ENCODE assay signal across 23 cellular contexts in the genomic region with DNA sequence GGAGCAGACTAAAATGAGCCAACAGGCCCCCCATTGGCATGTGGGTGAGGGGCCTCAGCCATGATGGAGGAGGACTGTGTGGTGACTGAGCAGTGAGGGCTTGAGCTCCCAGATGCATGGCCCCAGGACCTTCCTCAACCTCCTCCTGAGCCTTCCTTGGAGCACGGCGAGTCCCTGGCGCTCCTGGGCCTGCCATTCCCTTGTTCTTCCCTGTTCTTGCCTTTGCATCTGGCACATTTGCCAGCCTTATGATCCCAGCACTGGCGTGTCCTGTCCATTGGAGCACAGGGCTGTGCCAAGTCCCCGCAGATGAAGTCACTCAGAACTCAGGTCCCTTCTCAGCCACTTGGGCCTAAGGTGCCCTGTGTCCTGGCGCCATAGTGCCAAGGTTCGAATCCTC. TPM values are rescaled to one million over a fixed set of nuclear protein-coding genes. Genes with fewer than 3 reads are reported as not detected.
A peak's percentile ranks its signal among the peaks of the same experiment; 100 is the strongest.
DNase-seq lines count a peak whose midpoint lies in the region; ATAC-seq, FAIRE-seq and TF ChIP-seq lines count a peak whose summit lies in the region.
"Had no signal": no experiment of that assay in that cellular context is flagged by ENCODE, and none has a peak within 500 bp of the region (broad histone marks: within the 10 kb centered on the region; RNA-seq: fewer than 3 reads in every experiment).

No MANE protein-coding gene starts in this region.

- in situ Hi-C loops in HepG2 (cut with HindIII; ENCODE audit: extremely low pct_ligation_motif_present, low pct_unique_long_range_greater_than_20kb), result no loop called here

- H3K27ac Mint-ChIP-seq in endothelial cell (ENCODE audit: unreplicated experiment), result peak overlapping the region; percentile 96
- H3K27ac Mint-ChIP-seq in nephron progenitor cell, result peak overlapping the region; percentile 84

- H3K36me3 ChIP-seq in HepG2 (replicated peaks in 1 of 2; ENCODE audit: control insufficient read depth in 1 of 2, insufficient read depth in 2 of 2, low read length in 2 of 2), result no peaks in the 10 kb centered on the region
- H3K36me3 ChIP-seq in right lobe of liver, result no peaks in the 10 kb centered on the region
- H3K36me3 ChIP-seq in upper lobe of right lung, result no peaks in the 10 kb centered on the region
- H3K36me3 ChIP-seq: MG63, SJSA1 had no signal

- DNase-seq in HepG2 (ENCODE audit: low spot score) (no peak), right lobe of liver (no peak), endothelial cell (ENCODE audit: low spot score) (no peak), nephron progenitor cell (no peak), substantia nigra (lab: John Stamatoyannopoulos, UW) (no peak), NCI-H1105 (lab: John Stamatoyannopoulos, UW) (no peak), upper lobe of right lung (no peak), NCI-H2196 (lab: John Stamatoyannopoulos, UW; ENCODE audit: unreplicated experiment) (no peak)
- DNase-seq: GDM1; H7; MG63; NCI-H1048; NCI-H1436; NCI-H2029; NCI-H226; NCI-H774; NK-92 treated with Interleukin-12 subunit alpha and Interleukin-12 subunit beta, amount 100 ng/mL, for 24 hours had no signal

- TF ChIP-seq POLR2A in HepG2 (IDR thresholded peaks at IDR 0.05; ENCODE audit: insufficient read depth in 1 of 2, low read depth in 2 of 2, low read length in 2 of 2) (no peak), right lobe of liver (IDR thresholded peaks at IDR 0.05) (no peak)

- H3K79me2 ChIP-seq in HepG2 (ENCODE audit: insufficient read depth, low read length), result no peaks in the 10 kb centered on the region

- H3K27me3 ChIP-seq in HepG2 (ENCODE audit: control insufficient read depth in 1 of 2, insufficient read depth in 2 of 2, low read length in 2 of 2), result no peaks in the 10 kb centered on the region
- H3K27me3 ChIP-seq in right lobe of liver, result no peaks in the 10 kb centered on the region
- peaks cover under 1% of the 10 kb centered on the region for H3K27me3 ChIP-seq in upper lobe of right lung
- H3K27me3 ChIP-seq: MG63, SJSA1 had no signal

- no peaks in the 10 kb centered on the region for H4K20me1 ChIP-seq in HepG2 (ENCODE audit: insufficient read depth, low read length)

- no peak for TF ChIP-seq CTCF in HepG2 (CRISPR knock-in tag; IDR thresholded peaks at IDR 0.05)
- no peak for TF ChIP-seq CTCF in right lobe of liver (IDR thresholded peaks at IDR 0.05)
- no peak for TF ChIP-seq CTCF in endothelial cell (IDR thresholded peaks at IDR 0.05; ENCODE audit: unreplicated experiment)
- no peak for TF ChIP-seq CTCF in nephron progenitor cell (IDR thresholded peaks at IDR 0.05)
- no peak for TF ChIP-seq CTCF in upper lobe of right lung (IDR thresholded peaks at IDR 0.05)

- H3K9ac ChIP-seq in HepG2 (ENCODE audit: insufficient read depth, low read depth, low read length), result no peak overlapping the region

- H3K4me1 ChIP-seq in HepG2 (ENCODE audit: insufficient read depth, low read length), result peaks cover 74% of the 10 kb centered on the region
- no peaks in the 10 kb centered on the region for H3K4me1 ChIP-seq in right lobe of liver
- H3K4me1 ChIP-seq in upper lobe of right lung, result no peaks in the 10 kb centered on the region

- H3K36me3 Mint-ChIP-seq in endothelial cell (ENCODE audit: low read depth, unreplicated experiment) (no peaks in the 10 kb centered on the region), nephron progenitor cell (ENCODE audit: low read depth) (no peaks in the 10 kb centered on the region)
- H3K36me3 Mint-ChIP-seq: CD14-positive monocyte had no signal

- CTCF ChIA-PET in HepG2 (lab: Yijun Ruan, JAX; ENCODE audit: low intra/inter-chr PET ratio, low total read pairs), result no interaction called here

- peaks cover 9% of the 10 kb centered on the region for H3K9me3 ChIP-seq in HepG2 (ENCODE audit: low read length)
- H3K9me3 ChIP-seq in right lobe of liver, result no peaks in the 10 kb centered on the region
- no peaks in the 10 kb centered on the region for H3K9me3 ChIP-seq in upper lobe of right lung
- H3K9me3 ChIP-seq: MG63, SJSA1 had no signal

- H3K9me3 Mint-ChIP-seq in endothelial cell (ENCODE audit: unreplicated experiment), result no peaks in the 10 kb centered on the region
- H3K9me3 Mint-ChIP-seq in nephron progenitor cell, result no peaks in the 10 kb centered on the region
- H3K9me3 Mint-ChIP-seq: CD14-positive monocyte had no signal

- intact Hi-C loops in HepG2 (cut with micrococcal nuclease; ENCODE audit: unreplicated experiment) (no loop called here), right lobe of liver (cut with DNase I) (no loop called here), upper lobe of right lung (cut with DNase I) (no loop called here)

- no peak for TF ChIP-seq RAD21 in HepG2 (CRISPR knock-in tag; IDR thresholded peaks at IDR 0.05)

- WGBS in HepG2 (ENCODE audit: low lambda C conversion rate), result 100% methylated on average over 6 of the region's 7 CpGs
- WGBS in right lobe of liver (ENCODE audit: insufficient coverage, low coverage, low lambda C conversion rate, missing lambda C conversion rate), result 90% methylated on average over 2 of the region's 7 CpGs

- no peak overlapping the region for H2AFZ ChIP-seq in HepG2 (ENCODE audit: low read length)

- H3K27me3 Mint-ChIP-seq in endothelial cell (ENCODE audit: unreplicated experiment) (peaks cover 13% of the 10 kb centered on the region), nephron progenitor cell (ENCODE audit: low read depth, poor library complexity) (peaks cover 6% of the 10 kb centered on the region)

- no peak overlapping the region for H3K4me2 ChIP-seq in HepG2 (ENCODE audit: low read depth, low read length)

- FAIRE-seq in HepG2 (lab: Jason Lieb, UNC), result no peak
- FAIRE-seq: A204.1, GM19239 had no signal

- BruUV-seq in HepG2 (replicated peaks; lab: Mats Ljungman, UMichigan), result no TSS peak

- H3K4me3 ChIP-seq in HepG2 (replicated peaks in 1 of 3; ENCODE audit: insufficient read depth in 1 of 3, low read depth in 2 of 3, low read length in 3 of 3) (no peak overlapping the region), right lobe of liver (no peak overlapping the region), upper lobe of right lung (no peak overlapping the region)
- H3K4me3 ChIP-seq: MG63, SJSA1 had no signal

- no peak for ATAC-seq in HepG2
- no peak for ATAC-seq in right lobe of liver
- no peak for ATAC-seq in upper lobe of right lung

- H3K4me1 Mint-ChIP-seq in endothelial cell (ENCODE audit: unreplicated experiment) (peaks cover 41% of the 10 kb centered on the region), nephron progenitor cell (peaks cover 87% of the 10 kb centered on the region)
- H3K4me1 Mint-ChIP-seq: CD14-positive monocyte had no signal

- H3K27ac ChIP-seq in HepG2 (ENCODE audit: extremely low read length, insufficient read depth, low read length) (no peak overlapping the region), right lobe of liver (no peak overlapping the region), substantia nigra (ENCODE audit: low read depth, low read length, poor library complexity, severe bottlenecking) (peak overlapping the region; percentile 37), upper lobe of right lung (no peak overlapping the region)
- H3K27ac ChIP-seq: RWPE1, SJSA1 had no signal

- no peak overlapping the region for H3K4me3 Mint-ChIP-seq in endothelial cell (ENCODE audit: unreplicated experiment)
- no peak overlapping the region for H3K4me3 Mint-ChIP-seq in nephron progenitor cell
- H3K4me3 Mint-ChIP-seq: CD14-positive monocyte had no signal

- no peak for TF ChIP-seq EP300 in HepG2 (IDR thresholded peaks at IDR 0.05; ENCODE audit: low read depth in 2 of 2, low read length in 2 of 2)
- no peak for TF ChIP-seq EP300 in HepG2 (CRISPR knock-in tag; IDR thresholded peaks at IDR 0.05; ENCODE audit: borderline replicate concordance)

- POLR2A ChIA-PET in HepG2 (lab: Yijun Ruan, JAX), result no interaction called here

RNA-seq across cellular contexts. Expression of a gene that starts 40.3 kb away (rescaled TPM):
- total RNA-seq in HepG2 (2016; rRNA removed; fragmentation: Illumina TruSeq; extraction: Trizol) (not detected in 2 replicates), right lobe of liver (10 to 100 TPM in 5 of 6 experiments, 1 to 10 TPM in 1; 5.7 to 43.7 (median 23.9) TPM), endothelial cell (ENCODE audit: unreplicated experiment) (not detected), upper lobe of right lung (15.6 TPM)
- total RNA-seq in HepG2 (2016; cell fraction: cytosol; rRNA removed; fragmentation: Illumina TruSeq; extraction: Trizol; ENCODE audit: low read depth), result not detected in 2 replicates
- not detected in 2 replicates for total RNA-seq in HepG2 (2016; cell fraction: insoluble cytoplasmic fraction; rRNA removed; fragmentation: Illumina TruSeq; extraction: Trizol)
- not detected in 2 replicates for total RNA-seq in HepG2 (2016; cell fraction: membrane; rRNA removed; fragmentation: Illumina TruSeq; extraction: Trizol)
- 0.38 TPM in 1 of 2 replicates, not detected in the other for total RNA-seq in HepG2 (2016; cell fraction: nucleus; rRNA removed; fragmentation: Illumina TruSeq; extraction: Trizol)
- polyA plus RNA-seq in HepG2 (2011; rRNA removed), result 0.07 and 0.17 TPM in 2 replicates
- 0.03 TPM in 1 of 2 replicates, not detected in the other for polyA plus RNA-seq in HepG2 (2011; cell fraction: cytosol; rRNA removed)
- polyA plus RNA-seq in HepG2 (2011; cell fraction: nucleus; rRNA removed), result 0.59 and 0.62 TPM in 2 replicates
- polyA plus RNA-seq in HepG2 (2012), result 0.12 TPM in 1 of 2 replicates, not detected in the other
- not detected in 2 replicates for polyA plus RNA-seq in HepG2 (2016; cell fraction: cytosol; fragmentation: Illumina TruSeq; extraction: Trizol; ENCODE audit: low read depth)
- polyA plus RNA-seq in HepG2 (2016; cell fraction: insoluble cytoplasmic fraction; fragmentation: Illumina TruSeq; extraction: Trizol; ENCODE audit: low read depth), result not detected in 2 replicates
- polyA plus RNA-seq in HepG2 (2016; cell fraction: membrane; fragmentation: Illumina TruSeq; extraction: Trizol; ENCODE audit: low read depth), result not detected in 2 replicates
- 0.15 TPM in 1 of 2 replicates, not detected in the other for polyA plus RNA-seq in HepG2 (2016; cell fraction: nucleus; fragmentation: Illumina TruSeq; extraction: Trizol; ENCODE audit: insufficient read depth, low read depth)
- polyA minus RNA-seq in HepG2 (2011; rRNA and poly(A)+ RNA removed; ENCODE audit: low replicate concordance), result 0.08 TPM in 1 of 2 replicates, not detected in the other
- not detected in 2 replicates for polyA minus RNA-seq in HepG2 (2011; cell fraction: cytosol; rRNA and poly(A)+ RNA removed)
- 0.12 and 0.26 TPM in 2 replicates for polyA minus RNA-seq in HepG2 (2011; cell fraction: nucleus; rRNA and poly(A)+ RNA removed)
- polyA plus RNA-seq: CD14-positive monocyte had no signal

RNA-seq across cellular contexts. Expression of a gene that starts 58.9 kb away (rescaled TPM):
- 48.2 and 95.5 TPM in 2 replicates for total RNA-seq in HepG2 (2016; rRNA removed; fragmentation: Illumina TruSeq; extraction: Trizol)
- total RNA-seq in HepG2 (2016; cell fraction: cytosol; rRNA removed; fragmentation: Illumina TruSeq; extraction: Trizol; ENCODE audit: low read depth), result 20.1 and 21.5 TPM in 2 replicates
- total RNA-seq in HepG2 (2016; cell fraction: insoluble cytoplasmic fraction; rRNA removed; fragmentation: Illumina TruSeq; extraction: Trizol), result 42.8 and 103 TPM in 2 replicates
- total RNA-seq in HepG2 (2016; cell fraction: membrane; rRNA removed; fragmentation: Illumina TruSeq; extraction: Trizol), result 36.0 and 50.6 TPM in 2 replicates
- 89.0 and 105 TPM in 2 replicates for total RNA-seq in HepG2 (2016; cell fraction: nucleus; rRNA removed; fragmentation: Illumina TruSeq; extraction: Trizol)
- 312 and 395 TPM in 2 replicates for polyA plus RNA-seq in HepG2 (2011; rRNA removed)
- 265 and 361 TPM in 2 replicates for polyA plus RNA-seq in HepG2 (2011; cell fraction: cytosol; rRNA removed)
- 341 and 399 TPM in 2 replicates for polyA plus RNA-seq in HepG2 (2011; cell fraction: nucleus; rRNA removed)
- 757 and 768 TPM in 2 replicates for polyA plus RNA-seq in HepG2 (2012)
- 47.2 and 71.3 TPM in 2 replicates for polyA plus RNA-seq in HepG2 (2016; cell fraction: cytosol; fragmentation: Illumina TruSeq; extraction: Trizol; ENCODE audit: low read depth)
- polyA plus RNA-seq in HepG2 (2016; cell fraction: insoluble cytoplasmic fraction; fragmentation: Illumina TruSeq; extraction: Trizol; ENCODE audit: low read depth), result 105 and 121 TPM in 2 replicates
- 59.9 and 79.2 TPM in 2 replicates for polyA plus RNA-seq in HepG2 (2016; cell fraction: membrane; fragmentation: Illumina TruSeq; extraction: Trizol; ENCODE audit: low read depth)
- 324 and 361 TPM in 2 replicates for polyA plus RNA-seq in HepG2 (2016; cell fraction: nucleus; fragmentation: Illumina TruSeq; extraction: Trizol; ENCODE audit: insufficient read depth, low read depth)
- polyA minus RNA-seq in HepG2 (2011; rRNA and poly(A)+ RNA removed; ENCODE audit: low replicate concordance), result 0.49 and 99.7 TPM in 2 replicates
- 86.7 and 119 TPM in 2 replicates for polyA minus RNA-seq in HepG2 (2011; cell fraction: cytosol; rRNA and poly(A)+ RNA removed)
- 18.8 and 31.0 TPM in 2 replicates for polyA minus RNA-seq in HepG2 (2011; cell fraction: nucleus; rRNA and poly(A)+ RNA removed)
- total RNA-seq in right lobe of liver, result 10 to 100 TPM in 1 of 6 experiments, 1 to 10 TPM in 2, not detected in 3; 1.7 to 13.4 (median 3.8) TPM
- 1.3 TPM for total RNA-seq in endothelial cell (ENCODE audit: unreplicated experiment)
- total RNA-seq in upper lobe of right lung, result not detected
- total RNA-seq: LHCN-M2, SJSA1 had no signal
- polyA plus RNA-seq: CD14-positive monocyte had no signal
